ENCODE assay signal across 33 cellular contexts in genomic region chr12:129617849-129618248, GRCh38.
"Had no signal": no experiment of that assay in that cellular context is flagged by ENCODE, and none has a peak within 500 bp of the region (broad histone marks: within the 10 kb centered on the region; RNA-seq: fewer than 3 reads in every experiment).

No MANE protein-coding gene starts in this region.

- H3K36me3 ChIP-seq: adrenal gland, esophagus squamous epithelium, gastroesophageal sphincter, heart right ventricle had no signal

- H3K36me3 Mint-ChIP-seq: activated CD4-positive, alpha-beta memory T cell treated with anti-CD3 and anti-CD28 coated beads for 36 hours; activated CD8-positive, alpha-beta memory T cell treated with anti-CD3 and anti-CD28 coated beads, Interleukin-2, amount 10 ng/mL, durations not matched to agents 7 days and 5 days; activated naive CD4-positive, alpha-beta T cell treated with anti-CD3 and anti-CD28 coated beads, Interleukin-2, amount 50 U/mL, for 24 hours; activated naive CD8-positive, alpha-beta T cell treated with anti-CD3 and anti-CD28 coated beads for 36 hours had no signal

- H3K9me3 ChIP-seq: adrenal gland, body of pancreas had no signal

- H3K27ac Mint-ChIP-seq: activated CD4-positive, alpha-beta memory T cell treated with anti-CD3 and anti-CD28 coated beads for 36 hours; activated CD4-positive, alpha-beta T cell treated with anti-CD3 and anti-CD28 coated beads for 36 hours; activated CD4-positive, alpha-beta T cell treated with anti-CD3 and anti-CD28 coated beads, Interleukin-2, amount 10 ng/mL, durations not matched to agents 24 days and 14 days; activated CD8-positive, alpha-beta memory T cell treated with anti-CD3 and anti-CD28 coated beads, Interleukin-2, amount 10 ng/mL, durations not matched to agents 7 days and 5 days; activated CD8-positive, alpha-beta T cell treated with anti-CD3 and anti-CD28 coated beads, Interleukin-2, amount 10 ng/mL, durations not matched to agents 7 days and 5 days; activated naive CD4-positive, alpha-beta T cell treated with anti-CD3 and anti-CD28 coated beads for 36 hours; activated naive CD4-positive, alpha-beta T cell treated with anti-CD3 and anti-CD28 coated beads, Interleukin-2, amount 50 U/mL, for 24 hours; activated naive CD8-positive, alpha-beta T cell treated with anti-CD3 and anti-CD28 coated beads for 36 hours; activated naive CD8-positive, alpha-beta T cell treated with anti-CD3 and anti-CD28 coated beads, Interleukin-2, amount 50 U/mL, for 24 hours; activated T-helper 1 cell treated with anti-CD3 and anti-CD28 coated beads, Interleukin-12 subunit alpha, Interleukin-12 subunit beta, Interleukin-2, Interleukin-4 antibody, amounts not matched to agents 30 ng/mL and 10 ng/mL and 1 ng/mL, durations not matched to agents 14 hours and 24 hours and 36 hours; activated T-helper 2 cell treated with anti-CD3 and anti-CD28 coated beads, Interferon-gamma antibody, Interleukin-2, Interleukin-4, amounts not matched to agents 10 μg/mL and 5 μg/mL and 100 μg/mL, durations not matched to agents 14 hours and 24 hours and 36 hours; effector memory CD8-positive, alpha-beta T cell; T-helper 1 cell treated with Interleukin-12 subunit alpha and Interleukin-12 subunit beta and Interleukin-4 antibody, amounts not matched to agents 30 μg/mL and 1 μg/mL, for 36 hours had no signal

- H3K27me3 ChIP-seq: adrenal gland, body of pancreas, esophagus squamous epithelium, heart right ventricle had no signal

- DNase-seq: activated CD4-positive, alpha-beta memory T cell treated with anti-CD3 and anti-CD28 coated beads for 36 hours; activated CD4-positive, alpha-beta T cell treated with anti-CD3 and anti-CD28 coated beads for 36 hours; activated CD4-positive, alpha-beta T cell treated with anti-CD3 and anti-CD28 coated beads, Interleukin-2, amount 10 ng/mL, durations not matched to agents 24 days and 14 days; activated CD4-positive, CD25-positive, alpha-beta regulatory T cell; activated CD4-positive, CD25-positive, alpha-beta regulatory T cell treated with anti-CD3 and anti-CD28 coated beads, Interleukin-2, amount 50 U/mL, for 72 hours; activated CD8-positive, alpha-beta memory T cell treated with anti-CD3 and anti-CD28 coated beads, Interleukin-2, amount 10 ng/mL, durations not matched to agents 7 days and 5 days; activated CD8-positive, alpha-beta memory T cell treated with anti-CD3 and anti-CD28 coated beads, Interleukin-2, amount 50 U/mL, for 4 hours; activated CD8-positive, alpha-beta T cell treated with anti-CD3 and anti-CD28 coated beads, Interleukin-2, amount 10 ng/mL, durations not matched to agents 7 days and 5 days; activated effector memory CD4-positive, alpha-beta T cell treated with anti-CD3 and anti-CD28 coated beads, Interleukin-2, amount 50 U/mL, for 16 hours; activated naive CD4-positive, alpha-beta T cell treated with anti-CD3 and anti-CD28 coated beads for 36 hours; activated naive CD8-positive, alpha-beta T cell treated with anti-CD3 and anti-CD28 coated beads for 36 hours; activated naive CD8-positive, alpha-beta T cell treated with anti-CD3 and anti-CD28 coated beads, Interleukin-2, amount 50 U/mL, for 24 hours; activated T-cell treated with anti-CD3 and anti-CD28 coated beads, Interleukin-2, amount 50 U/mL, for 1 hour; activated T-cell treated with anti-CD3 and anti-CD28 coated beads, Interleukin-2, amount 50 U/mL, for 48 hours; adrenal gland; amygdala; aorta; body of pancreas; caudate nucleus; cortex of kidney; dermis blood vessel endothelial cell; effector CD4-positive, alpha-beta T cell; effector memory CD8-positive, alpha-beta T cell; esophagus squamous epithelium; foreskin melanocyte; heart right ventricle; T1000 had no signal

- ATAC-seq: activated CD4-positive, alpha-beta T cell treated with anti-CD3 and anti-CD28 coated beads for 36 hours; activated CD8-positive, alpha-beta memory T cell treated with anti-CD3 and anti-CD28 coated beads, Interleukin-2, amount 10 ng/mL, durations not matched to agents 7 days and 5 days; activated CD8-positive, alpha-beta T cell treated with anti-CD3 and anti-CD28 coated beads, Interleukin-2, amount 10 ng/mL, durations not matched to agents 7 days and 5 days; activated naive CD8-positive, alpha-beta T cell treated with anti-CD3 and anti-CD28 coated beads, Interleukin-2, amount 50 U/mL, for 24 hours; body of pancreas; effector memory CD8-positive, alpha-beta T cell; gastroesophageal sphincter; heart right ventricle had no signal

- H3K4me1 ChIP-seq: adrenal gland, body of pancreas, esophagus squamous epithelium, gastroesophageal sphincter, heart right ventricle had no signal

- H3K4me1 Mint-ChIP-seq: activated CD4-positive, alpha-beta T cell treated with anti-CD3 and anti-CD28 coated beads for 36 hours; activated CD4-positive, alpha-beta T cell treated with anti-CD3 and anti-CD28 coated beads, Interleukin-2, amount 10 ng/mL, durations not matched to agents 24 days and 14 days; activated CD8-positive, alpha-beta memory T cell treated with anti-CD3 and anti-CD28 coated beads, Interleukin-2, amount 10 ng/mL, durations not matched to agents 7 days and 5 days; activated naive CD4-positive, alpha-beta T cell treated with anti-CD3 and anti-CD28 coated beads, Interleukin-2, amount 50 U/mL, for 24 hours; activated naive CD8-positive, alpha-beta T cell treated with anti-CD3 and anti-CD28 coated beads for 36 hours; activated naive CD8-positive, alpha-beta T cell treated with anti-CD3 and anti-CD28 coated beads, Interleukin-2, amount 50 U/mL, for 24 hours had no signal

- H3K27ac ChIP-seq: adrenal gland, body of pancreas, epithelial cell of prostate, esophagus squamous epithelium, gastroesophageal sphincter, heart right ventricle had no signal

- H3K27me3 Mint-ChIP-seq: activated CD4-positive, alpha-beta memory T cell treated with anti-CD3 and anti-CD28 coated beads for 36 hours; activated CD4-positive, alpha-beta T cell treated with anti-CD3 and anti-CD28 coated beads for 36 hours; activated CD4-positive, alpha-beta T cell treated with anti-CD3 and anti-CD28 coated beads, Interleukin-2, amount 10 ng/mL, durations not matched to agents 24 days and 14 days; activated CD8-positive, alpha-beta memory T cell treated with anti-CD3 and anti-CD28 coated beads, Interleukin-2, amount 10 ng/mL, durations not matched to agents 7 days and 5 days; activated naive CD4-positive, alpha-beta T cell treated with anti-CD3 and anti-CD28 coated beads, Interleukin-2, amount 50 U/mL, for 24 hours; activated naive CD8-positive, alpha-beta T cell treated with anti-CD3 and anti-CD28 coated beads for 36 hours; activated naive CD8-positive, alpha-beta T cell treated with anti-CD3 and anti-CD28 coated beads, Interleukin-2, amount 50 U/mL, for 24 hours had no signal

- H3K4me3 Mint-ChIP-seq: activated CD4-positive, alpha-beta memory T cell treated with anti-CD3 and anti-CD28 coated beads for 36 hours; activated CD4-positive, alpha-beta T cell treated with anti-CD3 and anti-CD28 coated beads for 36 hours; activated CD4-positive, alpha-beta T cell treated with anti-CD3 and anti-CD28 coated beads, Interleukin-2, amount 10 ng/mL, durations not matched to agents 24 days and 14 days; activated CD8-positive, alpha-beta memory T cell treated with anti-CD3 and anti-CD28 coated beads, Interleukin-2, amount 10 ng/mL, durations not matched to agents 7 days and 5 days; activated CD8-positive, alpha-beta T cell treated with anti-CD3 and anti-CD28 coated beads, Interleukin-2, amount 10 ng/mL, durations not matched to agents 7 days and 5 days; activated naive CD4-positive, alpha-beta T cell treated with anti-CD3 and anti-CD28 coated beads for 36 hours; activated naive CD4-positive, alpha-beta T cell treated with anti-CD3 and anti-CD28 coated beads, Interleukin-2, amount 50 U/mL, for 24 hours; activated naive CD8-positive, alpha-beta T cell treated with anti-CD3 and anti-CD28 coated beads for 36 hours; activated naive CD8-positive, alpha-beta T cell treated with anti-CD3 and anti-CD28 coated beads, Interleukin-2, amount 50 U/mL, for 24 hours; activated T-helper 1 cell treated with anti-CD3 and anti-CD28 coated beads, Interleukin-12 subunit alpha, Interleukin-12 subunit beta, Interleukin-2, Interleukin-4 antibody, amounts not matched to agents 30 ng/mL and 10 ng/mL and 1 ng/mL, durations not matched to agents 14 hours and 24 hours and 36 hours; effector memory CD8-positive, alpha-beta T cell; T-helper 1 cell treated with Interleukin-12 subunit alpha and Interleukin-12 subunit beta and Interleukin-4 antibody, amounts not matched to agents 30 μg/mL and 1 μg/mL, for 36 hours had no signal

- H3K4me3 ChIP-seq: adrenal gland, body of pancreas, esophagus squamous epithelium, gastroesophageal sphincter, heart right ventricle had no signal
